In genomic region chr5:82217917-82218316, GRCh38 we compare ENCODE assay signal across 9 cellular contexts.
"Had no signal": no experiment of that assay in that cellular context is flagged by ENCODE, and none has a peak within 500 bp of the region (broad histone marks: within the 10 kb centered on the region; RNA-seq: fewer than 3 reads in every experiment).

No MANE protein-coding gene starts in this region.

- H3K4me1 ChIP-seq: HAP-1 had no signal

- H3K27ac ChIP-seq: GM23248 had no signal

- FAIRE-seq: HTR-8/SVneo, K562 had no signal

- H3K9me3 ChIP-seq: HAP-1 had no signal

- ATAC-seq: HCT116, K562 had no signal

- H3K36me3 ChIP-seq: HAP-1 had no signal

- DNase-seq: GM23248, GOT3, H7, HFFc6, IMR-90 had no signal

- H3K4me3 Mint-ChIP-seq: HFFc6 had no signal

- H3K27ac Mint-ChIP-seq: HFFc6 had no signal

- H3K4me3 ChIP-seq: GM23248, HAP-1, K562 had no signal

- H3K9me3 Mint-ChIP-seq: HFFc6 had no signal
